In the genomic region with DNA sequence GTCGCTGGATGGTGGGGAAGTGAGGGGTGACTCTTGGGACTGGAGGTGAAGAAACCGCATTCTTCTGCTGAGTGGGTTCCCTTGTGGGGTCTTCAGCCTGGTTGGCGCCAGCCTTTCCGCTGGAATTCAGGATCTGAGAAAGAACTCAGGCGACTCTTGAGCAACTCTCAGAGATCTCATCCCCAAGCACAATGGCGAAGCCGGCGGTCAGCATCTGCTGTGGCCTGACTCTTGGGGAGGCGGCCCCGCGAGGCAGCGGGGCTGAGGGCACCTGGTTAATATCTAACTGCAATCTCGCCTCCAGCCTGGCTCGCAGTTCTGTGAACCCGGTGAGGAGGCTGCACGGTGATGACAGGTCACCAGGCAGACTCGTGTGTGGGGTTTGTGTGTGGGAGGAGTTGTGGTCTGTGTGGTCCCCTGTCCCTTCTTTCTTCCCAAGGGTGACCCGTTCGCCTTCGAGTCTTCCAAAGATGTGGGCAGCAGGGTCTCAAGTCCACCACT, we compare ENCODE assay signal across 8 cellular contexts. TPM values are rescaled to one million over a fixed set of nuclear protein-coding genes. Genes with fewer than 3 reads are reported as not detected.
A peak's percentile ranks its signal among the peaks of the same experiment; 100 is the strongest.
DNase-seq lines count a peak whose midpoint lies in the region; ATAC-seq and TF ChIP-seq lines count a peak whose summit lies in the region.

No MANE protein-coding gene starts in this region.

- peak overlapping the region; percentile 92 for H3K4me2 ChIP-seq in fibroblast of lung (ENCODE audit: extremely low read depth, insufficient read depth, low read length)

- POLR2A ChIA-PET in BJ (lab: Charles Lee) = no interaction called here
- POLR2A ChIA-PET in naive thymus-derived CD4-positive, alpha-beta T cell (lab: Charles Lee) = interaction anchor here (0.8 to 1.8 kb wide), 2 partner anchors 30 to 1973 kb away, joined by 3 to 6 read pairs; partner anchors contain the start of gene ZNF491

- H3K27ac ChIP-seq in fibroblast of lung (ENCODE audit: insufficient read depth, low read length) (peak overlapping the region; percentile 94), upper lobe of left lung (peak overlapping the region; percentile 87 to 95 (median 90))
- H3K27ac ChIP-seq in naive thymus-derived CD4-positive, alpha-beta T cell (ENCODE audit: low read depth, low read length) = peak overlapping the region; percentile 79

- 2 to 3% methylated on average over 7 to 20 of the region's 20 CpGs for WGBS in upper lobe of left lung, 2 donors

- H3K79me2 ChIP-seq in fibroblast of lung (ENCODE audit: control insufficient read depth, insufficient read depth, low read length) = peaks cover 20% of the 10 kb centered on the region

- CTCF ChIA-PET in BJ (lab: Yijun Ruan, JAX) = no interaction called here
- CTCF ChIA-PET in activated CD8-positive, alpha-beta memory T cell treated with anti-CD3 and anti-CD28 coated beads, Interleukin-2, amount 10 ng/mL, durations not matched to agents 7 days and 5 days (lab: Charles Lee) = interaction anchor here (1.4 kb wide), 1 partner anchor 11 kb away, joined by 3 read pairs; no protein-coding TSS in a partner anchor
- CTCF ChIA-PET in naive thymus-derived CD4-positive, alpha-beta T cell (lab: Charles Lee) = no interaction called here

- H3K27me3 ChIP-seq in BJ (ENCODE audit: control insufficient read depth, insufficient read depth, low read length) = no peaks in the 10 kb centered on the region
- H3K27me3 ChIP-seq in fibroblast of lung (ENCODE audit: control insufficient read depth, insufficient read depth, low read length) = no peaks in the 10 kb centered on the region
- H3K27me3 ChIP-seq in naive thymus-derived CD4-positive, alpha-beta T cell (ENCODE audit: control insufficient read depth in 2 of 2, insufficient read depth in 2 of 2, low read length in 2 of 2) = no peaks in the 10 kb centered on the region
- no peaks in the 10 kb centered on the region for H3K27me3 ChIP-seq in upper lobe of left lung

- peak overlapping the region; percentile 97 for H3K9ac ChIP-seq in fibroblast of lung (ENCODE audit: insufficient read depth, low read length)

- DNase-seq in BJ (ENCODE audit: low read depth) (no peak), HuH-7 (ENCODE audit: low spot score) (peak; percentile 21), fibroblast of lung (ENCODE audit: low read depth in 2 of 2) (peak; percentile 31 to 32), upper lobe of left lung (peak; percentile 55 to 80), GOT3 (lab: John Stamatoyannopoulos, UW) (no peak)
- peak; percentile 55 for DNase-seq in activated CD8-positive, alpha-beta memory T cell treated with anti-CD3 and anti-CD28 coated beads, Interleukin-2, amount 10 ng/mL, durations not matched to agents 7 days and 5 days
- peak in 1 of 9 donors; percentile 8 for DNase-seq in naive thymus-derived CD4-positive, alpha-beta T cell

- ATAC-seq in activated CD8-positive, alpha-beta memory T cell treated with anti-CD3 and anti-CD28 coated beads, Interleukin-2, amount 10 ng/mL, durations not matched to agents 7 days and 5 days = no peak
- no peak for ATAC-seq in naive thymus-derived CD4-positive, alpha-beta T cell
- peak; percentile 43 to 57 for ATAC-seq in upper lobe of left lung (ENCODE audit: low FRiP score in 2 of 2)

- H3K4me3 ChIP-seq in BJ (ENCODE audit: low read depth, low read length) = peak overlapping the region; percentile 57
- peak overlapping the region; percentile 66 to 92 (median 88) for H3K4me3 ChIP-seq in fibroblast of lung (replicated peaks in 1 of 4; ENCODE audit: control extremely low read depth in 1 of 4, insufficient read depth in 1 of 4, low read depth in 3 of 4, low read length in 4 of 4)
- peak overlapping the region; percentile 70 for H3K4me3 ChIP-seq in naive thymus-derived CD4-positive, alpha-beta T cell (ENCODE audit: low read length)
- H3K4me3 ChIP-seq in upper lobe of left lung = peak overlapping the region; percentile 72 to 98 (median 80)

- intact Hi-C loops in naive thymus-derived CD4-positive, alpha-beta T cell (cut with micrococcal nuclease) = loop anchor here (1.0 to 2.0 kb wide), 5 partner anchors 28 to 208 kb away; partner anchors contain the start of genes ELOF1 (in 1 of the 2), ZNF491 (in 1 of the 2) and ZNF823 (in 1 of the 2)

- H3K36me3 Mint-ChIP-seq in activated CD8-positive, alpha-beta memory T cell treated with anti-CD3 and anti-CD28 coated beads, Interleukin-2, amount 10 ng/mL, durations not matched to agents 7 days and 5 days = peaks cover 44% of the 10 kb centered on the region
- H3K36me3 Mint-ChIP-seq in naive thymus-derived CD4-positive, alpha-beta T cell = peaks cover 21 to 49% (median 36%) of the 10 kb centered on the region in 5 donors

- TF ChIP-seq EP300 in upper lobe of left lung (IDR thresholded peaks at IDR 0.05) = no peak

- H3K4me3 Mint-ChIP-seq in activated CD8-positive, alpha-beta memory T cell treated with anti-CD3 and anti-CD28 coated beads, Interleukin-2, amount 10 ng/mL, durations not matched to agents 7 days and 5 days = peak overlapping the region; percentile 94
- peak overlapping the region; percentile 94 to 99 (median 96) for H3K4me3 Mint-ChIP-seq in naive thymus-derived CD4-positive, alpha-beta T cell

- H3K4me1 ChIP-seq in fibroblast of lung (ENCODE audit: control insufficient read depth, extremely low read depth, insufficient read depth, low read length) (peaks cover 4% of the 10 kb centered on the region), upper lobe of left lung (peaks cover 13 to 20% (median 15%) of the 10 kb centered on the region in 4 donors)
- H3K4me1 ChIP-seq in naive thymus-derived CD4-positive, alpha-beta T cell (ENCODE audit: control insufficient read depth in 2 of 2, insufficient read depth in 2 of 2, low read length in 2 of 2) = peaks cover 4 to 7% of the 10 kb centered on the region in 2 donors

- peak overlapping the region; percentile 86 for H3K27ac Mint-ChIP-seq in activated CD8-positive, alpha-beta memory T cell treated with anti-CD3 and anti-CD28 coated beads, Interleukin-2, amount 10 ng/mL, durations not matched to agents 7 days and 5 days
- H3K27ac Mint-ChIP-seq in naive thymus-derived CD4-positive, alpha-beta T cell = peak overlapping the region; percentile 86 to 98 (median 92)

- H3K4me1 Mint-ChIP-seq in activated CD8-positive, alpha-beta memory T cell treated with anti-CD3 and anti-CD28 coated beads, Interleukin-2, amount 10 ng/mL, durations not matched to agents 7 days and 5 days = peaks cover 15% of the 10 kb centered on the region
- H3K4me1 Mint-ChIP-seq in naive thymus-derived CD4-positive, alpha-beta T cell = peaks cover 15 to 31% (median 27%) of the 10 kb centered on the region in 7 donors

- peaks cover 29% of the 10 kb centered on the region for H3K9me3 Mint-ChIP-seq in activated CD8-positive, alpha-beta memory T cell treated with anti-CD3 and anti-CD28 coated beads, Interleukin-2, amount 10 ng/mL, durations not matched to agents 7 days and 5 days (ENCODE audit: low read depth)
- peaks cover 20 to 50% (median 33%) of the 10 kb centered on the region in 11 donors for H3K9me3 Mint-ChIP-seq in naive thymus-derived CD4-positive, alpha-beta T cell

- H4K20me1 ChIP-seq in fibroblast of lung (ENCODE audit: control insufficient read depth, extremely low read depth, insufficient read depth, low read length) = no peaks in the 10 kb centered on the region

- no peak for TF ChIP-seq CTCF in BJ (IDR thresholded peaks at IDR 0.05; ENCODE audit: insufficient read depth, low read depth, low read length)
- TF ChIP-seq CTCF in fibroblast of lung (conservative IDR thresholded peaks at IDR 0.05 in 1 of 2, IDR thresholded peaks at IDR 0.05 in 1 of 2; ENCODE audit: low read depth in 1 of 2, low read length in 2 of 2) = no peak
- TF ChIP-seq CTCF in upper lobe of left lung (IDR thresholded peaks at IDR 0.05) = no peak

- peaks cover 7% of the 10 kb centered on the region for H3K27me3 Mint-ChIP-seq in activated CD8-positive, alpha-beta memory T cell treated with anti-CD3 and anti-CD28 coated beads, Interleukin-2, amount 10 ng/mL, durations not matched to agents 7 days and 5 days
- peaks cover 0 to 17% (median 5%) of the 10 kb centered on the region in 5 donors for H3K27me3 Mint-ChIP-seq in naive thymus-derived CD4-positive, alpha-beta T cell

- H3K36me3 ChIP-seq in BJ (ENCODE audit: control insufficient read depth, insufficient read depth, low read length) (no peaks in the 10 kb centered on the region), fibroblast of lung (ENCODE audit: control insufficient read depth, insufficient read depth, low read length) (no peaks in the 10 kb centered on the region), upper lobe of left lung (no peaks in the 10 kb centered on the region)
- H3K36me3 ChIP-seq in naive thymus-derived CD4-positive, alpha-beta T cell (ENCODE audit: control insufficient read depth in 2 of 3, insufficient read depth in 3 of 3, low read length in 3 of 3) = peaks cover 0 to 7% (median 0%) of the 10 kb centered on the region in 3 experiments

- peak overlapping the region; percentile 95 for H2AFZ ChIP-seq in fibroblast of lung (ENCODE audit: low read length)

- H3K9me3 ChIP-seq in fibroblast of lung (ENCODE audit: control insufficient read depth, insufficient read depth, low read depth, low read length) (no peaks in the 10 kb centered on the region), upper lobe of left lung (peaks cover 0 to 16% (median 10%) of the 10 kb centered on the region in 4 donors)
- H3K9me3 ChIP-seq in naive thymus-derived CD4-positive, alpha-beta T cell (ENCODE audit: control insufficient read depth in 2 of 3, low read length in 3 of 3) = peaks cover 0 to 22% (median 0%) of the 10 kb centered on the region in 3 experiments

- TF ChIP-seq POLR2A in GM19193 (IDR thresholded peaks at IDR 0.05; ENCODE audit: extremely low read depth, insufficient read depth, insufficient read length) (peak; percentile 59), upper lobe of left lung (IDR thresholded peaks at IDR 0.05) (no peak)

RNA-seq across cellular contexts. Expression of gene ZNF441, which starts 0.9 kb away (rescaled TPM):
- polyA plus RNA-seq in BJ (2011; rRNA removed) (3.4 and 5.4 TPM in 2 replicates), fibroblast of lung (3.2 and 5.4 TPM in 2 replicates)
- polyA minus RNA-seq in BJ (2011; rRNA and poly(A)+ RNA removed) = 3.4 and 4.5 TPM in 2 replicates
- 1 to 10 TPM; 6.7 to 9.4 TPM for total RNA-seq in activated CD8-positive, alpha-beta memory T cell treated with anti-CD3 and anti-CD28 coated beads, Interleukin-2, amount 10 ng/mL, durations not matched to agents 7 days and 5 days
- total RNA-seq in fibroblast of lung (11.8 and 21.1 TPM in 2 replicates), upper lobe of left lung (10 to 100 TPM in 1 of 6 donors, 1 to 10 TPM in 5; 2.7 to 12.3 (median 6.9) TPM)
- 2.1 and 3.5 TPM in 2 replicates for polyA plus RNA-seq in fibroblast of lung (2012)
- 0.93 and 1.5 TPM in 2 replicates for polyA minus RNA-seq in fibroblast of lung (ENCODE audit: low replicate concordance)
- total RNA-seq in naive thymus-derived CD4-positive, alpha-beta T cell = 10 to 100 TPM in 2 of 5 experiments, 1 to 10 TPM in 3; 3.9 to 23.8 (median 7.1) TPM
- 1 to 10 TPM; 6.6 to 6.8 TPM for polyA plus RNA-seq in naive thymus-derived CD4-positive, alpha-beta T cell

RNA-seq across cellular contexts. Expression of gene ZNF823, which starts 28.9 kb away (rescaled TPM):
- polyA plus RNA-seq in BJ (2011; rRNA removed) = 1.9 and 2.9 TPM in 2 replicates
- 3.0 and 3.7 TPM in 2 replicates for polyA minus RNA-seq in BJ (2011; rRNA and poly(A)+ RNA removed)
- 1 to 10 TPM; 6.3 to 6.4 TPM for total RNA-seq in activated CD8-positive, alpha-beta memory T cell treated with anti-CD3 and anti-CD28 coated beads, Interleukin-2, amount 10 ng/mL, durations not matched to agents 7 days and 5 days
- total RNA-seq in fibroblast of lung = 4.9 and 5.3 TPM in 2 replicates
- 3.3 and 3.4 TPM in 2 replicates for polyA plus RNA-seq in fibroblast of lung
- polyA plus RNA-seq in fibroblast of lung (2012) = 1.9 and 2.0 TPM in 2 replicates
- polyA minus RNA-seq in fibroblast of lung (ENCODE audit: low replicate concordance) = 2.2 and 2.3 TPM in 2 replicates
- 1 to 10 TPM; 1.8 to 6.8 (median 2.8) TPM for total RNA-seq in naive thymus-derived CD4-positive, alpha-beta T cell
- polyA plus RNA-seq in naive thymus-derived CD4-positive, alpha-beta T cell = 1 to 10 TPM; 3.7 to 3.8 TPM
- total RNA-seq in upper lobe of left lung = 10 to 100 TPM in 2 of 6 donors, 1 to 10 TPM in 4; 6.1 to 22.0 (median 7.7) TPM

RNA-seq across cellular contexts. Expression of gene ZNF491, which starts 30.6 kb away (rescaled TPM):
- polyA plus RNA-seq in BJ (2011; rRNA removed) = 0.67 and 1.3 TPM in 2 replicates
- polyA minus RNA-seq in BJ (2011; rRNA and poly(A)+ RNA removed) = 1.3 and 2.1 TPM in 2 replicates
- 1 to 10 TPM in 1 of 2 experiments, under 1 TPM in 1; 0.96 to 1.7 TPM for total RNA-seq in activated CD8-positive, alpha-beta memory T cell treated with anti-CD3 and anti-CD28 coated beads, Interleukin-2, amount 10 ng/mL, durations not matched to agents 7 days and 5 days
- total RNA-seq in fibroblast of lung = 3.3 and 5.8 TPM in 2 replicates
- polyA plus RNA-seq in fibroblast of lung = 1.2 and 1.7 TPM in 2 replicates
- polyA plus RNA-seq in fibroblast of lung (2012) = 1.0 and 1.4 TPM in 2 replicates
- 0.19 TPM in 1 of 2 replicates, not detected in the other for polyA minus RNA-seq in fibroblast of lung (ENCODE audit: low replicate concordance)
- 1 to 10 TPM in 4 of 5 experiments, under 1 TPM in 1; 0.92 to 6.1 (median 1.9) TPM for total RNA-seq in naive thymus-derived CD4-positive, alpha-beta T cell
- under 1 TPM; 0.44 to 0.52 TPM for polyA plus RNA-seq in naive thymus-derived CD4-positive, alpha-beta T cell
- 1 to 10 TPM in 4 of 6 donors, under 1 TPM in 1, not detected in 1; 0.55 to 3.4 (median 2.0) TPM for total RNA-seq in upper lobe of left lung

RNA-seq across cellular contexts. Expression of gene ZNF440, which starts 46.4 kb away (rescaled TPM):
- 2.0 and 3.8 TPM in 2 replicates for polyA plus RNA-seq in BJ (2011; rRNA removed)
- polyA minus RNA-seq in BJ (2011; rRNA and poly(A)+ RNA removed) = 3.5 and 4.4 TPM in 2 replicates
- total RNA-seq in activated CD8-positive, alpha-beta memory T cell treated with anti-CD3 and anti-CD28 coated beads, Interleukin-2, amount 10 ng/mL, durations not matched to agents 7 days and 5 days = 10 to 100 TPM; 11.2 to 14.9 TPM
- total RNA-seq in fibroblast of lung = 6.9 and 11.1 TPM in 2 replicates
- polyA plus RNA-seq in fibroblast of lung = 3.7 and 4.6 TPM in 2 replicates
- 3.6 and 4.1 TPM in 2 replicates for polyA plus RNA-seq in fibroblast of lung (2012)
- 0.27 and 3.0 TPM in 2 replicates for polyA minus RNA-seq in fibroblast of lung (ENCODE audit: low replicate concordance)
- total RNA-seq in naive thymus-derived CD4-positive, alpha-beta T cell = 10 to 100 TPM; 10.4 to 19.5 (median 16.0) TPM
- 1 to 10 TPM; 2.1 to 5.5 TPM for polyA plus RNA-seq in naive thymus-derived CD4-positive, alpha-beta T cell
- total RNA-seq in upper lobe of left lung = 10 to 100 TPM; 12.4 to 49.2 (median 17.0) TPM

Comparison
In these comparisons a context has a peak if more than half of its experiments do, and no peak if none do; other contexts are left out.
1. DNase-seq: peak in HuH-7 (single experiment), activated CD8-positive, alpha-beta memory T cell treated with anti-CD3 and anti-CD28 coated beads, Interleukin-2, amount 10 ng/mL, durations not matched to agents 7 days and 5 days (single experiment), fibroblast of lung (2 of 2) and upper lobe of left lung (2 of 2); none in BJ (single experiment) and GOT3 (single experiment).
2. ATAC-seq: peak in upper lobe of left lung (2 of 2); none in activated CD8-positive, alpha-beta memory T cell treated with anti-CD3 and anti-CD28 coated beads, Interleukin-2, amount 10 ng/mL, durations not matched to agents 7 days and 5 days (single experiment) and naive thymus-derived CD4-positive, alpha-beta T cell (single experiment).
3. Peak in every context shown above with its lines, with median percentiles within 50 percentile points of each other: H3K4me3 ChIP-seq and H3K27ac ChIP-seq.